ENCODE assay signal across 16 cellular contexts in the genomic region with DNA sequence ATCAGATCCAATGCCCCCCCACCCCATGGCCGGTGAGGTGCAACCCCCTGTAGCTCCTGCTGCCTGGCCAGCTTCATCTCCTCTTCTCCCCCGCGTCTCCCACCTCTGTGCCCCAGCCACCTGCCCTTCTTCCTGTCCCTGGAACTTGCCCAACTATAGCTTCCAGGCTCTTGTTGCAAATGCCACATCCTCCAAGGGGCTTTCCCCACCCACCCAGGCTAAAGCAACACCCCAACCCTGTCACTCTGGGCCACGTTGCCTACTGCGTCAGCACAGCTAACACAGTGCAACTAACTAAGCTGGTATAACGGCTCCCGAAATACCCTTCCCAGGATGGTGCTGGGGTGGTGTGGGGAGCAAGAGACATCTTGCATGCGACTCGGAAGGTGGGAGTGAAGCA.
DNase-seq lines count a peak whose midpoint lies in the region; ATAC-seq lines count a peak whose summit lies in the region.
"Had no signal": no experiment of that assay in that cellular context is flagged by ENCODE, and none has a peak within 500 bp of the region (broad histone marks: within the 10 kb centered on the region; RNA-seq: fewer than 3 reads in every experiment).

No MANE protein-coding gene starts in this region.

- DNase-seq in activated T-cell treated with anti-CD3 and anti-CD28 coated beads for 24 hours (ENCODE audit: low read depth), result peak; percentile 16
- no peak for DNase-seq in activated T-cell treated with anti-CD3 and anti-CD28 coated beads, Interleukin-2, amount 50 U/mL, for 1 hour
- DNase-seq in activated T-cell treated with anti-CD3 and anti-CD28 coated beads, Interleukin-2, amount 50 U/mL, for 48 hours, result peak; percentile 45 to 53
- DNase-seq in central memory CD8-positive, alpha-beta T cell (ENCODE audit: low spot score in 2 of 2), result no peak
- DNase-seq in stimulated activated CD8-positive, alpha-beta memory T cell treated with anti-CD3 and anti-CD28 coated beads, Interleukin-4, amount 100 ng/mL, for 24 hours (ENCODE audit: low read depth), result peak; percentile 19
- no peak for DNase-seq in NCI-H82 treated with DMSO at 0.1 percent for 48 hours (lab: John Stamatoyannopoulos, UW; ENCODE audit: unreplicated experiment)
- no peak for DNase-seq in posterior cingulate gyrus
- DNase-seq: activated CD4-positive, alpha-beta T cell treated with anti-CD3 and anti-CD28 coated beads for 1 hour; EL; erythroblast; heart right ventricle; NCI-H146; NCI-H510A; trophoblast cell had no signal

- peak; percentile 54 for ATAC-seq in central memory CD8-positive, alpha-beta T cell (replicated peaks; ENCODE audit: extremely low read depth, poor library complexity, severe bottlenecking)
- ATAC-seq: HCT116, heart right ventricle had no signal

- H3K36me3 Mint-ChIP-seq in central memory CD8-positive, alpha-beta T cell (ENCODE audit: insufficient read depth), result no peaks in the 10 kb centered on the region
- H3K36me3 Mint-ChIP-seq: brain had no signal

- H3K27me3 Mint-ChIP-seq in central memory CD8-positive, alpha-beta T cell, result peaks cover 32% of the 10 kb centered on the region

- intact Hi-C loops in posterior cingulate gyrus (cut with DNase I), result no loop called here

- no peaks in the 10 kb centered on the region for H3K9me3 Mint-ChIP-seq in central memory CD8-positive, alpha-beta T cell

- H3K27ac Mint-ChIP-seq in central memory CD8-positive, alpha-beta T cell (ENCODE audit: low read depth), result no peak overlapping the region

- no peaks in the 10 kb centered on the region for H3K4me1 Mint-ChIP-seq in central memory CD8-positive, alpha-beta T cell

- H3K4me3 Mint-ChIP-seq in central memory CD8-positive, alpha-beta T cell, result no peak overlapping the region
- H3K4me3 Mint-ChIP-seq: brain had no signal

Comparison
In these comparisons a context has a peak if more than half of its experiments do, and no peak if none do; other contexts are left out.
1. DNase-seq: peak in activated T-cell treated with anti-CD3 and anti-CD28 coated beads for 24 hours (single experiment), activated T-cell treated with anti-CD3 and anti-CD28 coated beads, Interleukin-2, amount 50 U/mL, for 48 hours (2 of 2) and stimulated activated CD8-positive, alpha-beta memory T cell treated with anti-CD3 and anti-CD28 coated beads, Interleukin-4, amount 100 ng/mL, for 24 hours (single experiment); none in activated T-cell treated with anti-CD3 and anti-CD28 coated beads, Interleukin-2, amount 50 U/mL, for 1 hour (single experiment), central memory CD8-positive, alpha-beta T cell (0 of 2), NCI-H82 treated with DMSO at 0.1 percent for 48 hours (single experiment) and posterior cingulate gyrus (0 of 10).